Comparison of ENCODE assay signal across 20 cellular contexts in the genomic region with DNA sequence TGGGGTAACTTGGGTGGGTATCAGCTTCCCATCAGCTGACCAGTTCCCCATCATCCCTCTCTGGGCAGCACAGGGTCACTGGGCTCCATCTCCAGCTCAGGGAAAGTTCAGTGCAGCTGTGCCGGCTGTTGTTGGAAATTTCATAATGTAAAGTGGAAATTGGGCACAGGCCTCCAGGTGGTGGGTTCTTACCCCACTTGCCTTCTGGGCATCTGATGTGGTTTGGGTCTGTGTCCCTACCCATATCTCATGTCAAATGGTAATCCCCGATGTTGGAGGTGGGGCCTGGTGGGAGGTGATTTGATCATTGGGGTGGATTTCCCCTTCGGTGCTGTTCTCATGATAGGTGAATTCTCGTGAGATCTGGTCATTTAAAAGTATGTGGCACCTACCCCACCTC. TPM values are rescaled to one million over a fixed set of nuclear protein-coding genes. Genes with fewer than 3 reads are reported as not detected.
DNase-seq lines count a peak whose midpoint lies in the region; ATAC-seq and TF ChIP-seq lines count a peak whose summit lies in the region.
"Had no signal": no experiment of that assay in that cellular context is flagged by ENCODE, and none has a peak within 500 bp of the region (broad histone marks: within the 10 kb centered on the region; RNA-seq: fewer than 3 reads in every experiment).

No MANE protein-coding gene starts in this region.

- intact Hi-C loops in Panc1 (cut with micrococcal nuclease; ENCODE audit: unreplicated experiment), result no loop called here
- intact Hi-C loops in activated CD4-positive, alpha-beta T cell treated with anti-CD3 and anti-CD28 coated beads, Interleukin-2, amount 10 ng/mL, durations not matched to agents 24 days and 14 days (cut with micrococcal nuclease), result no loop called here

- no peak for ATAC-seq in Panc1
- ATAC-seq: CD8-positive, alpha-beta T cell; HepG2; K562; Right ventricle myocardium inferior had no signal

- no peaks in the 10 kb centered on the region for H3K9me3 ChIP-seq in Panc1 (ENCODE audit: control insufficient read depth, insufficient read depth, low read depth, low read length)
- H3K9me3 ChIP-seq in smooth muscle cell (replicated peaks; ENCODE audit: low read depth), result no peaks in the 10 kb centered on the region
- H3K9me3 ChIP-seq: MG63 had no signal

- H3K4me1 Mint-ChIP-seq in T-helper 2 cell treated with Interferon-gamma antibody and Interleukin-4, amounts not matched to agents 5 μg/mL and 100 μg/mL, for 36 hours (ENCODE audit: low read depth), result peaks cover 3% of the 10 kb centered on the region
- peaks cover 5% of the 10 kb centered on the region for H3K4me1 Mint-ChIP-seq in activated CD4-positive, alpha-beta T cell treated with anti-CD3 and anti-CD28 coated beads, Interleukin-2, amount 10 ng/mL, durations not matched to agents 24 days and 14 days

- CTCF ChIA-PET in Panc1 (lab: Charles Lee), result no interaction called here

- H3K4me2 ChIP-seq in smooth muscle cell, result peak overlapping the region; percentile 3

- H3K79me2 ChIP-seq in smooth muscle cell (ENCODE audit: low read depth), result no peaks in the 10 kb centered on the region

- H3K4me1 ChIP-seq in Panc1 (ENCODE audit: control insufficient read depth, insufficient read depth, low read length), result peaks cover 15% of the 10 kb centered on the region
- H3K4me1 ChIP-seq in smooth muscle cell (ENCODE audit: low read depth), result peaks cover 10% of the 10 kb centered on the region

- BruUV-seq in Panc1 (replicated peaks; lab: Mats Ljungman, UMichigan), result no TSS peak

- H4K20me1 ChIP-seq in smooth muscle cell (ENCODE audit: low read depth), result no peaks in the 10 kb centered on the region

- 0 out of 2 replicates have a peak overlapping the region, but pooled peaks have one; percentile 10 for H3K27ac ChIP-seq in Panc1 (ENCODE audit: low read length)
- H3K27ac ChIP-seq in caudate nucleus (ENCODE audit: low read depth, low read length), result peak overlapping the region; percentile 68
- H3K27ac ChIP-seq in layer of hippocampus (ENCODE audit: low read depth, low read length), result peak overlapping the region; percentile 60
- peak overlapping the region; percentile 64 for H3K27ac ChIP-seq in smooth muscle cell (ENCODE audit: low read depth)
- H3K27ac ChIP-seq: HL-60 had no signal

- H3K36me3 ChIP-seq in Panc1 (ENCODE audit: control insufficient read depth, insufficient read depth, low read length), result no peaks in the 10 kb centered on the region
- no peaks in the 10 kb centered on the region for H3K36me3 ChIP-seq in smooth muscle cell (ENCODE audit: low read depth)
- H3K36me3 ChIP-seq: MG63 had no signal

- H2AFZ ChIP-seq in smooth muscle cell (ENCODE audit: low read depth), result no peak overlapping the region

- POLR2A ChIA-PET in Panc1 (lab: Charles Lee), result interaction anchor here (0.6 kb wide), 1 partner anchor 71 kb away, joined by 6 read pairs; no protein-coding TSS in a partner anchor

- H3K9ac ChIP-seq in smooth muscle cell (ENCODE audit: low read depth), result no peak overlapping the region

- in situ Hi-C loops in Panc1 (cut with HindIII; ENCODE audit: low pct_unique_long_range_greater_than_20kb, low sequenced_read_pairs), result no loop called here

- H3K36me3 Mint-ChIP-seq in T-helper 2 cell treated with Interferon-gamma antibody and Interleukin-4, amounts not matched to agents 5 μg/mL and 100 μg/mL, for 36 hours (ENCODE audit: low read depth), result no peaks in the 10 kb centered on the region
- peaks cover 1% of the 10 kb centered on the region for H3K36me3 Mint-ChIP-seq in activated CD4-positive, alpha-beta T cell treated with anti-CD3 and anti-CD28 coated beads, Interleukin-2, amount 10 ng/mL, durations not matched to agents 24 days and 14 days (ENCODE audit: low read depth)
- H3K36me3 Mint-ChIP-seq: CD8-positive, alpha-beta T cell had no signal

- H3K27me3 ChIP-seq in Panc1 (ENCODE audit: control insufficient read depth, insufficient read depth, low read length), result no peaks in the 10 kb centered on the region
- no peaks in the 10 kb centered on the region for H3K27me3 ChIP-seq in layer of hippocampus (ENCODE audit: control insufficient read depth, insufficient read depth, low read length)
- no peaks in the 10 kb centered on the region for H3K27me3 ChIP-seq in smooth muscle cell (ENCODE audit: low read depth)
- H3K27me3 ChIP-seq: MG63 had no signal

- DNase-seq in Panc1 (ENCODE audit: low read depth, low spot score) (no peak), caudate nucleus (lab: John Stamatoyannopoulos, UW) (no peak), smooth muscle cell (lab: John Stamatoyannopoulos, UW; ENCODE audit: unreplicated experiment) (no peak), HCEC 1CT (no peak)
- DNase-seq in T-helper 2 cell treated with Interferon-gamma antibody and Interleukin-4, amounts not matched to agents 5 μg/mL and 100 μg/mL, for 36 hours (ENCODE audit: low spot score), result no peak
- DNase-seq in activated CD4-positive, alpha-beta T cell treated with anti-CD3 and anti-CD28 coated beads, Interleukin-2, amount 10 ng/mL, durations not matched to agents 24 days and 14 days, result no peak
- DNase-seq: AML-193; Calu3; CD8-positive, alpha-beta T cell; NCI-H1417; NCI-H187; NCI-H446 treated with DMSO at 0.1 percent for 48 hours; NCI-H526 treated with DMSO at 0.1 percent for 48 hours; OCI-M1 had no signal

- H3K4me3 ChIP-seq in Panc1 (ENCODE audit: low read depth in 2 of 2, low read length in 2 of 2) (no peak overlapping the region), smooth muscle cell (no peak overlapping the region)
- H3K4me3 ChIP-seq: K562, MG63 had no signal

- peaks cover 4% of the 10 kb centered on the region for H3K27me3 Mint-ChIP-seq in T-helper 2 cell treated with Interferon-gamma antibody and Interleukin-4, amounts not matched to agents 5 μg/mL and 100 μg/mL, for 36 hours (ENCODE audit: low read depth)
- peaks cover 5% of the 10 kb centered on the region for H3K27me3 Mint-ChIP-seq in activated CD4-positive, alpha-beta T cell treated with anti-CD3 and anti-CD28 coated beads, Interleukin-2, amount 10 ng/mL, durations not matched to agents 24 days and 14 days

- no peak overlapping the region for H3K27ac Mint-ChIP-seq in T-helper 2 cell treated with Interferon-gamma antibody and Interleukin-4, amounts not matched to agents 5 μg/mL and 100 μg/mL, for 36 hours
- H3K27ac Mint-ChIP-seq in activated CD4-positive, alpha-beta T cell treated with anti-CD3 and anti-CD28 coated beads, Interleukin-2, amount 10 ng/mL, durations not matched to agents 24 days and 14 days, result no peak overlapping the region
- H3K27ac Mint-ChIP-seq: CD8-positive, alpha-beta T cell had no signal

- TF ChIP-seq CTCF in Panc1 (IDR thresholded peaks at IDR 0.05), result no peak
- no peak for TF ChIP-seq CTCF in smooth muscle cell (IDR thresholded peaks at IDR 0.05; ENCODE audit: borderline replicate concordance, insufficient read depth, poor library complexity, severe bottlenecking)

- H3K9me3 Mint-ChIP-seq in T-helper 2 cell treated with Interferon-gamma antibody and Interleukin-4, amounts not matched to agents 5 μg/mL and 100 μg/mL, for 36 hours, result no peaks in the 10 kb centered on the region
- peaks cover 4% of the 10 kb centered on the region for H3K9me3 Mint-ChIP-seq in activated CD4-positive, alpha-beta T cell treated with anti-CD3 and anti-CD28 coated beads, Interleukin-2, amount 10 ng/mL, durations not matched to agents 24 days and 14 days
- H3K9me3 Mint-ChIP-seq: CD8-positive, alpha-beta T cell had no signal

- H3F3A ChIP-seq in smooth muscle cell (ENCODE audit: low read depth), result peaks cover 16% of the 10 kb centered on the region

- WGBS in smooth muscle cell (ENCODE audit: low lambda C conversion rate), result 91% methylated on average over 4 of the region's 4 CpGs

- no peak overlapping the region for H3K4me3 Mint-ChIP-seq in T-helper 2 cell treated with Interferon-gamma antibody and Interleukin-4, amounts not matched to agents 5 μg/mL and 100 μg/mL, for 36 hours
- H3K4me3 Mint-ChIP-seq in activated CD4-positive, alpha-beta T cell treated with anti-CD3 and anti-CD28 coated beads, Interleukin-2, amount 10 ng/mL, durations not matched to agents 24 days and 14 days, result no peak overlapping the region
- H3K4me3 Mint-ChIP-seq: CD8-positive, alpha-beta T cell had no signal

RNA-seq across cellular contexts. Expression of gene PSEN2, which starts 59.7 kb away (rescaled TPM):
- total RNA-seq in Panc1 (2021; ENCODE audit: unreplicated experiment) (33.3 TPM), smooth muscle cell (5.7 and 7.8 TPM in 2 replicates)
- 25.4 TPM for polyA plus RNA-seq in Panc1 (2012; ENCODE audit: insufficient read length)
- polyA plus RNA-seq in smooth muscle cell, result 2.4 and 3.5 TPM in 2 replicates
- total RNA-seq in activated CD4-positive, alpha-beta T cell treated with anti-CD3 and anti-CD28 coated beads, Interleukin-2, amount 10 ng/mL, durations not matched to agents 24 days and 14 days, result 10.4 and 10.7 TPM in 2 replicates

Comparison
In these comparisons a context has a peak if more than half of its experiments do, and no peak if none do; other contexts are left out.
1. H3K27ac ChIP-seq: peak in every context shown above with its lines; median percentile 68 in caudate nucleus; 64 in smooth muscle cell; 60 in layer of hippocampus; 10 in Panc1.